Comparison of ENCODE assay signal across 21 cellular contexts in the genomic region with DNA sequence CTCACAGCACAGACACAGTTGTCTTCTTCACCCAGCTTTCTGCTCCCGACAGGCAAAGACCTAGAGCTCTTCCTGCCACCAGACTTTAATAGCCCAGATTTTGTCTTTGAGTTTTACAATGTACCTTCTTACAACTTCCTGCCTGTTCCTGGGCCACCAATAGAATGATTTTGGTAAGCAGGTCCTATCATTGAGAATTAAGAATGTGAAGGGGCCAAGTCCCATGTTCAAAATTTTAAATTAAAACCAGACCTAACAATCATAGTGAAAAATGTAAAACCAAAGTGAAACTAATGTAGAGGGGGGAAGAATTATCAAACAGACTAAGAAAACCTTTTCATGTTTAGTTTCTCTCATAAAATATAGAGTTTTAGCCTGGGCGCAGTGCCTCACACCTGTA.
"Had no signal": no experiment of that assay in that cellular context is flagged by ENCODE, and none has a peak within 500 bp of the region (broad histone marks: within the 10 kb centered on the region; RNA-seq: fewer than 3 reads in every experiment).

No MANE protein-coding gene starts in this region.

- H3K4me3 Mint-ChIP-seq: activated naive CD4-positive, alpha-beta T cell treated with anti-CD3 and anti-CD28 coated beads for 36 hours; activated naive CD8-positive, alpha-beta T cell treated with anti-CD3 and anti-CD28 coated beads for 36 hours; endodermal cell; natural killer cell treated with Interleukin-12 subunit alpha and Interleukin-12 subunit beta and Interleukin-15 and Interleukin-18, amount 100 ng/mL, for 72 hours had no signal

- H3K27me3 Mint-ChIP-seq: natural killer cell treated with Interleukin-12 subunit alpha and Interleukin-12 subunit beta and Interleukin-15 and Interleukin-18, amount 100 ng/mL, for 72 hours had no signal

- ATAC-seq: left cardiac atrium; left ventricle myocardium superior; mucosa of descending colon; natural killer cell treated with Interleukin-12 subunit alpha and Interleukin-12 subunit beta and Interleukin-15 and Interleukin-18, amount 100 ng/mL, for 72 hours; right cardiac atrium had no signal

- DNase-seq: activated CD4-positive, alpha-beta T cell treated with anti-CD3 and anti-CD28 coated beads, Interleukin-2, amount 50 U/mL, for 48 hours; activated effector memory CD4-positive, alpha-beta T cell treated with anti-CD3 and anti-CD28 coated beads, Interleukin-2, amount 50 U/mL, for 16 hours; activated naive CD4-positive, alpha-beta T cell treated with anti-CD3 and anti-CD28 coated beads for 36 hours; activated naive CD8-positive, alpha-beta T cell treated with anti-CD3 and anti-CD28 coated beads for 36 hours; amniotic stem cell; caudate nucleus; endodermal cell; left cardiac atrium; left ventricle myocardium superior; mucosa of descending colon; right cardiac atrium; stimulated activated CD4-positive, alpha-beta T cell treated with anti-CD3 and anti-CD28 coated beads, Interleukin-15, amount 100 ng/mL, for 24 hours; stimulated activated CD4-positive, alpha-beta T cell treated with anti-CD3 and anti-CD28 coated beads, Interleukin-2, amount 100 ng/mL, for 24 hours; stimulated activated naive CD4-positive, alpha-beta T cell; T-helper 9 cell; trophoblast cell; WERI-Rb-1 had no signal

- H3K27ac Mint-ChIP-seq: activated naive CD4-positive, alpha-beta T cell treated with anti-CD3 and anti-CD28 coated beads for 36 hours; activated naive CD8-positive, alpha-beta T cell treated with anti-CD3 and anti-CD28 coated beads for 36 hours; endodermal cell had no signal

- H3K4me1 Mint-ChIP-seq: endodermal cell had no signal

- H3K36me3 ChIP-seq: esophagus muscularis mucosa, thoracic aorta, WERI-Rb-1 had no signal

- H3K9me3 ChIP-seq: esophagus muscularis mucosa, thoracic aorta had no signal

- H3K27ac ChIP-seq: esophagus muscularis mucosa, foreskin keratinocyte, thoracic aorta, WERI-Rb-1 had no signal

- H3K4me1 ChIP-seq: esophagus muscularis mucosa, foreskin keratinocyte had no signal

- H3K4me3 ChIP-seq: esophagus muscularis mucosa, mucosa of descending colon, thoracic aorta had no signal
